Comparison of ENCODE assay signal across 8 cellular contexts in the genomic region with DNA sequence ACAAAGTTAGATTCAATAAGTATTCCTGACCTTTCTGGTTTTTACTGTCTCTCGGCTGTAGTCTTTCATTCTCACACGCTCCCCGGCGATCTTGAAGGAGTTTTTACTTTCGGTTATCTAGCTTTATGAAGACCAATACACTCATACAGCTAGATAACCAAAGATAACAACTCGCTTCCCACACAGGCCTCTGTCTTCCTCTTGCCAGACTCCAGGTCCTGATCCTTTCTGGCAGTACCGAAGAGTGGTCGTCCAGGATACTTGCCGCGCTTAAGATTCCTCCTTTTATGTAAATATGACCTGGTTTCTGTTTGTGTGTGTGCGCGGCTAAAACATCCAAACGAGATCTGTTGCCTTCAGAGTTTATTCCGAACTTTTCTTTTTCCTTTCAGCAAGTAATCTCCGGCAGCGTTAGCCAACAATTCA.
DNase-seq lines count a peak whose midpoint lies in the region; ATAC-seq, FAIRE-seq and TF ChIP-seq lines count a peak whose summit lies in the region.

No MANE protein-coding gene starts in this region.

- peaks cover 77% of the 10 kb centered on the region for H3K4me1 Mint-ChIP-seq in GM23338

- H3K4me2 ChIP-seq in GM23338: peak overlapping the region; percentile 75

- no peaks in the 10 kb centered on the region for H3K9me2 ChIP-seq in GM23338 (ENCODE audit: insufficient read depth)

- DNase-seq in GM12891 (ENCODE audit: insufficient read length, low spot score) (no peak), GM23338 (ENCODE audit: low spot score) (peak; percentile 76), NB4 (ENCODE audit: low read depth) (peak; percentile 58), coronary artery (ENCODE audit: low spot score) (no peak), iPS-NIHi11 (ENCODE audit: low spot score) (no peak), dedifferentiated amniotic fluid mesenchymal stem cell (ENCODE audit: extremely low spot score) (no peak)

- H4K20me1 ChIP-seq in GM23338 (replicated peaks; ENCODE audit: insufficient read depth): no peaks in the 10 kb centered on the region

- H3K79me2 ChIP-seq in GM23338 (replicated peaks; ENCODE audit: insufficient read depth): no peaks in the 10 kb centered on the region

- peak overlapping the region; percentile 38 for H3K4me3 ChIP-seq in GM23338
- peak overlapping the region; percentile 72 for H3K4me3 ChIP-seq in NB4 (ENCODE audit: low read depth, low read length)
- H3K4me3 ChIP-seq in coronary artery: peak overlapping the region; percentile 47
- peak overlapping the region; percentile 2 to 25 for H3K4me3 ChIP-seq in neutrophil (ENCODE audit: low read depth in 1 of 2, low read length in 1 of 2)

- no peak overlapping the region for H2AFZ ChIP-seq in GM23338

- H3K9me3 ChIP-seq in neutrophil: no peaks in the 10 kb centered on the region

- H3K27ac Mint-ChIP-seq in GM23338: no peak overlapping the region

- no peaks in the 10 kb centered on the region for H3K9me3 Mint-ChIP-seq in GM23338

- peaks cover 79% of the 10 kb centered on the region for H3K27me3 ChIP-seq in GM23338 (ENCODE audit: insufficient read depth)
- peaks cover 100% of the 10 kb centered on the region for H3K27me3 ChIP-seq in neutrophil

- peaks cover 84% of the 10 kb centered on the region for H3K27me3 Mint-ChIP-seq in GM23338 (ENCODE audit: insufficient read depth, low read depth, poor library complexity)

- peaks cover 82% of the 10 kb centered on the region for H3K4me1 ChIP-seq in GM23338 (ENCODE audit: insufficient read depth)
- peaks cover 0 to 4% of the 10 kb centered on the region in 2 experiments for H3K4me1 ChIP-seq in neutrophil (ENCODE audit: control insufficient read depth in 1 of 2, insufficient read depth in 1 of 2, low read depth in 1 of 2, low read length in 1 of 2)

- no peaks in the 10 kb centered on the region for H3K36me3 ChIP-seq in GM23338 (ENCODE audit: insufficient read depth)
- H3K36me3 ChIP-seq in neutrophil: no peaks in the 10 kb centered on the region

- H3K27ac ChIP-seq in GM23338 (ENCODE audit: low read depth) (peak overlapping the region; percentile 58), coronary artery (no peak overlapping the region), neutrophil (no peak overlapping the region)

- H3F3A ChIP-seq in GM23338 (replicated peaks; ENCODE audit: low read depth): peaks cover 17% of the 10 kb centered on the region

- ATAC-seq in GM23338 (peak; percentile 57), HG02973 (IDR thresholded peaks at IDR 0.05; ENCODE audit: unreplicated experiment) (no peak)

- H3K4me3 Mint-ChIP-seq in GM23338: peak overlapping the region; percentile 63

- no peaks in the 10 kb centered on the region for H3K36me3 Mint-ChIP-seq in GM23338 (ENCODE audit: low read depth)

- no peak for TF ChIP-seq CTCF in GM23338 (conservative IDR thresholded peaks at IDR 0.05; ENCODE audit: low read depth in 2 of 2)
- TF ChIP-seq CTCF in NB4 (IDR thresholded peaks at IDR 0.05; ENCODE audit: low read depth, low read length): no peak
- TF ChIP-seq CTCF in coronary artery (IDR thresholded peaks at IDR 0.05): no peak
- no peak for TF ChIP-seq CTCF in neutrophil (IDR thresholded peaks at IDR 0.05)

- FAIRE-seq in GM12891 (lab: Jason Lieb, UNC): peak; percentile 23

- no peak for TF ChIP-seq POLR2A in GM12891 (IDR thresholded peaks at IDR 0.05; ENCODE audit: low read depth, low read length)
- TF ChIP-seq POLR2A in NB4 (IDR thresholded peaks at IDR 0.05; ENCODE audit: extremely low read depth, insufficient read length): no peak

TF ChIP-seq in GM12891, 5 proteins besides CTCF, POLR2A, EP300 and RAD21:
- no peak for TF ChIP-seq SPI1 (IDR thresholded peaks at IDR 0.05; ENCODE audit: low read depth, low read length)
- TF ChIP-seq POLR2AphosphoS5 (IDR thresholded peaks at IDR 0.05; ENCODE audit: low read depth, low read length): no peak
- no peak for TF ChIP-seq PAX5 (IDR thresholded peaks at IDR 0.05; ENCODE audit: insufficient read depth, low read length, severe bottlenecking)
- TF ChIP-seq POU2F2 (IDR thresholded peaks at IDR 0.05; ENCODE audit: low read depth, low read length): no peak
- no peak for TF ChIP-seq TAF1 (IDR thresholded peaks at IDR 0.05; ENCODE audit: low read depth, low read length)

TF ChIP-seq in GM23338, 12 proteins besides CTCF, POLR2A, EP300 and RAD21 (continues in another document):
- TF ChIP-seq, protein P1, sequence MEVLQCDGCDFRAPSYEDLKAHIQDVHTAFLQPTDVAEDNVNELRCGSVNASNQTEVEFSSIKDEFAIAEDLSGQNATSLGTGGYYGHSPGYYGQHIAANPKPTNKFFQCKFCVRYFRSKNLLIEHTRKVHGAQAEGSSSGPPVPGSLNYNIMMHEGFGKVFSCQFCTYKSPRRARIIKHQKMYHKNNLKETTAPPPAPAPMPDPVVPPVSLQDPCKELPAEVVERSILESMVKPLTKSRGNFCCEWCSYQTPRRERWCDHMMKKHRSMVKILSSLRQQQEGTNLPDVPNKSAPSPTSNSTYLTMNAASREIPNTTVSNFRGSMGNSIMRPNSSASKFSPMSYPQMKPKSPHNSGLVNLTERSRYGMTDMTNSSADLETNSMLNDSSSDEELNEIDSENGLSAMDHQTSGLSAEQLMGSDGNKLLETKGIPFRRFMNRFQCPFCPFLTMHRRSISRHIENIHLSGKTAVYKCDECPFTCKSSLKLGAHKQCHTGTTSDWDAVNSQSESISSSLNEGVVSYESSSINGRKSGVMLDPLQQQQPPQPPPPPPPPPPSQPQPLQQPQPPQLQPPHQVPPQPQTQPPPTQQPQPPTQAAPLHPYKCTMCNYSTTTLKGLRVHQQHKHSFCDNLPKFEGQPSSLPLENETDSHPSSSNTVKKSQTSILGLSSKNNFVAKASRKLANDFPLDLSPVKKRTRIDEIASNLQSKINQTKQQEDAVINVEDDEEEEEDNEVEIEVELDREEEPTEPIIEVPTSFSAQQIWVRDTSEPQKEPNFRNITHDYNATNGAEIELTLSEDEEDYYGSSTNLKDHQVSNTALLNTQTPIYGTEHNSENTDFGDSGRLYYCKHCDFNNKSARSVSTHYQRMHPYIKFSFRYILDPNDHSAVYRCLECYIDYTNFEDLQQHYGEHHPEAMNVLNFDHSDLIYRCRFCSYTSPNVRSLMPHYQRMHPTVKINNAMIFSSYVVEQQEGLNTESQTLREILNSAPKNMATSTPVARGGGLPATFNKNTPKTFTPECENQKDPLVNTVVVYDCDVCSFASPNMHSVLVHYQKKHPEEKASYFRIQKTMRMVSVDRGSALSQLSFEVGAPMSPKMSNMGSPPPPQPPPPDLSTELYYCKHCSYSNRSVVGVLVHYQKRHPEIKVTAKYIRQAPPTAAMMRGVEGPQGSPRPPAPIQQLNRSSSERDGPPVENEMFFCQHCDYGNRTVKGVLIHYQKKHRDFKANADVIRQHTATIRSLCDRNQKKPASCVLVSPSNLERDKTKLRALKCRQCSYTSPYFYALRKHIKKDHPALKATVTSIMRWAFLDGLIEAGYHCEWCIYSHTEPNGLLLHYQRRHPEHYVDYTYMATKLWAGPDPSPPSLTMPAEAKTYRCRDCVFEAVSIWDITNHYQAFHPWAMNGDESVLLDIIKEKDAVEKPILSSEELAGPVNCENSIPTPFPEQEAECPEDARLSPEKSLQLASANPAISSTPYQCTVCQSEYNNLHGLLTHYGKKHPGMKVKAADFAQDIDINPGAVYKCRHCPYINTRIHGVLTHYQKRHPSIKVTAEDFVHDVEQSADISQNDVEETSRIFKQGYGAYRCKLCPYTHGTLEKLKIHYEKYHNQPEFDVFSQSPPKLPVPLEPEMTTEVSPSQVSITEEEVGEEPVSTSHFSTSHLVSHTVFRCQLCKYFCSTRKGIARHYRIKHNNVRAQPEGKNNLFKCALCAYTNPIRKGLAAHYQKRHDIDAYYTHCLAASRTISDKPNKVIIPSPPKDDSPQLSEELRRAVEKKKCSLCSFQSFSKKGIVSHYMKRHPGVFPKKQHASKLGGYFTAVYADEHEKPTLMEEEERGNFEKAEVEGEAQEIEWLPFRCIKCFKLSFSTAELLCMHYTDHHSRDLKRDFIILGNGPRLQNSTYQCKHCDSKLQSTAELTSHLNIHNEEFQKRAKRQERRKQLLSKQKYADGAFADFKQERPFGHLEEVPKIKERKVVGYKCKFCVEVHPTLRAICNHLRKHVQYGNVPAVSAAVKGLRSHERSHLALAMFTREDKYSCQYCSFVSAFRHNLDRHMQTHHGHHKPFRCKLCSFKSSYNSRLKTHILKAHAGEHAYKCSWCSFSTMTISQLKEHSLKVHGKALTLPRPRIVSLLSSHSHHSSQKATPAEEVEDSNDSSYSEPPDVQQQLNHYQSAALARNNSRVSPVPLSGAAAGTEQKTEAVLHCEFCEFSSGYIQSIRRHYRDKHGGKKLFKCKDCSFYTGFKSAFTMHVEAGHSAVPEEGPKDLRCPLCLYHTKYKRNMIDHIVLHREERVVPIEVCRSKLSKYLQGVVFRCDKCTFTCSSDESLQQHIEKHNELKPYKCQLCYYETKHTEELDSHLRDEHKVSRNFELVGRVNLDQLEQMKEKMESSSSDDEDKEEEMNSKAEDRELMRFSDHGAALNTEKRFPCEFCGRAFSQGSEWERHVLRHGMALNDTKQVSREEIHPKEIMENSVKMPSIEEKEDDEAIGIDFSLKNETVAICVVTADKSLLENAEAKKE (CRISPR knock-in tag; IDR thresholded peaks at IDR 0.05): no peak
- TF ChIP-seq EZH2phosphoT487 (IDR thresholded peaks at IDR 0.05; ENCODE audit: unreplicated experiment) (no peak), NANOG (IDR thresholded peaks at IDR 0.05; ENCODE audit: borderline replicate concordance) (no peak), JUNB (IDR thresholded peaks at IDR 0.05; ENCODE audit: unreplicated experiment) (no peak), ZNF114 (CRISPR knock-in tag; IDR thresholded peaks at IDR 0.05) (no peak), EZH2 (IDR thresholded peaks at IDR 0.05; ENCODE audit: low read depth, unreplicated experiment) (no peak), ETS1 (IDR thresholded peaks at IDR 0.05) (no peak), ZNF331 (CRISPR knock-in tag; IDR thresholded peaks at IDR 0.05; ENCODE audit: low read depth) (no peak), STAT1 (IDR thresholded peaks at IDR 0.05; ENCODE audit: unreplicated experiment) (no peak), CREB1 (CRISPR knock-in tag; IDR thresholded peaks at IDR 0.05; ENCODE audit: low read depth) (no peak), POLR2AphosphoS5 (IDR thresholded peaks at IDR 0.05; ENCODE audit: low read depth) (no peak)

Comparison
In these comparisons a context has a peak if more than half of its experiments do, and no peak if none do; other contexts are left out.
1. DNase-seq: peak in GM23338 (single experiment) and NB4 (single experiment); none in GM12891 (single experiment), coronary artery (single experiment), iPS-NIHi11 (single experiment) and dedifferentiated amniotic fluid mesenchymal stem cell (single experiment).
2. H3K4me3 ChIP-seq: peak in every context shown above with its lines; median percentile 72 in NB4; 47 in coronary artery; 38 in GM23338; 14 in neutrophil.